ENCODE assay signal across 27 cellular contexts in the genomic region with DNA sequence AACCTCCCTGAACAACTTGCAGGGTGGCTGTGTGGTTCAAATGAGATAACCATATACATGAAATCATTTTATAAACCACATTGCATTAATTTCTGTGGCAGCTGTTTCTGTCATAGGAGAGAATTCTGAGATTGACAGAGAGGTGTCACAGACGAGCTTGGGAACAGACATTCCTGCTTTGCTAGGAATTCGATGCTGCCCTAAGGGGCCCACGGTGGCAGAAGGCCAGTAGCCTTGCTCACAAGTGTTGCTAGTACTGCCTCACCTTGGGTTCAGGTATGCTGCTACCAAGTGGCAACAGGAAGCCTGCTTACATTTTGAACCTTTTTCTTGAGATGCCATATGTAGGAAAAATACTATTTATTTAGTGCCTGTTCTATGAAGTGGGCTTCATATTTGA. TPM values are rescaled to one million over a fixed set of nuclear protein-coding genes. Genes with fewer than 3 reads are reported as not detected.
"Had no signal": no experiment of that assay in that cellular context is flagged by ENCODE, and none has a peak within 500 bp of the region (broad histone marks: within the 10 kb centered on the region; RNA-seq: fewer than 3 reads in every experiment).

No MANE protein-coding gene starts in this region.

- H3K4me3 ChIP-seq: heart right ventricle, hepatocyte, left lung, lung, mucosa of descending colon, ovary, right atrium auricular region, right lobe of liver, skin epidermis, stomach, testis, thyroid gland, transverse colon, upper lobe of right lung had no signal

- H3K4me1 ChIP-seq: left lung, right atrium auricular region, right lobe of liver, testis, thyroid gland, transverse colon, upper lobe of right lung had no signal

- H3K36me3 Mint-ChIP-seq: naive thymus-derived CD4-positive, alpha-beta T cell; natural killer cell treated with Interleukin-12 subunit alpha and Interleukin-12 subunit beta and Interleukin-15 and Interleukin-18, amount 100 ng/mL, for 72 hours; stimulated activated naive B cell treated with anti-CD40 and anti-IgM and Interleukin-4, amounts not matched to agents 10 μg/mL and 1 μg/mL and 100 μg/mL, for 72 hours had no signal

- H3K27ac ChIP-seq: heart right ventricle, hepatocyte, left lung, ovary, right atrium auricular region, right lobe of liver, skin epidermis, stomach, testis, thyroid gland, transverse colon, upper lobe of right lung had no signal

- DNase-seq: heart right ventricle; left colon; left lung; midbrain; mucosa of descending colon; naive thymus-derived CD4-positive, alpha-beta T cell; ovary; right lobe of liver; stimulated activated CD4-positive, alpha-beta T cell treated with anti-CD3 and anti-CD28 coated beads, Interleukin-12 subunit alpha, Interleukin-12 subunit beta, amount 100 ng/mL, for 4 hours; stimulated activated CD4-positive, alpha-beta T cell treated with anti-CD3 and anti-CD28 coated beads, Interleukin-15, amount 100 ng/mL, for 24 hours; stimulated activated CD4-positive, alpha-beta T cell treated with anti-CD3 and anti-CD28 coated beads, Interleukin-2, amount 100 ng/mL, for 24 hours; stimulated activated CD4-positive, alpha-beta T cell treated with anti-CD3 and anti-CD28 coated beads, Interleukin-4, amount 100 ng/mL, for 1 hour; stimulated activated naive B cell treated with anti-CD40 and anti-IgM and Interleukin-4, amounts not matched to agents 10 μg/mL and 1 μg/mL and 100 μg/mL, for 72 hours; stimulated activated naive CD8-positive, alpha-beta T cell treated with anti-CD3 and anti-CD28 coated beads, Interleukin-15, Interleukin-2, amounts not matched to agents 100 U/mL and 50 U/mL, for 24 hours; stomach; testis; thyroid gland; transverse colon; upper lobe of right lung had no signal

- H3K27ac Mint-ChIP-seq: naive thymus-derived CD4-positive, alpha-beta T cell; natural killer cell treated with Interleukin-12 subunit alpha and Interleukin-12 subunit beta and Interleukin-15 and Interleukin-18, amount 100 ng/mL, for 72 hours; progenitor cell of endocrine pancreas; stimulated activated naive B cell treated with anti-CD40 and anti-IgM and Interleukin-4, amounts not matched to agents 10 μg/mL and 1 μg/mL and 100 μg/mL, for 72 hours had no signal

- H3K79me2 ChIP-seq: hepatocyte had no signal

- H3K27me3 ChIP-seq: hepatocyte, left lung, ovary, right atrium auricular region, right lobe of liver, stomach, testis, thyroid gland, transverse colon, upper lobe of right lung had no signal

- H3K9me3 Mint-ChIP-seq: natural killer cell treated with Interleukin-12 subunit alpha and Interleukin-12 subunit beta and Interleukin-15 and Interleukin-18, amount 100 ng/mL, for 72 hours; stimulated activated naive B cell treated with anti-CD40 and anti-IgM and Interleukin-4, amounts not matched to agents 10 μg/mL and 1 μg/mL and 100 μg/mL, for 72 hours had no signal

- H3K4me3 Mint-ChIP-seq: naive thymus-derived CD4-positive, alpha-beta T cell; natural killer cell treated with Interleukin-12 subunit alpha and Interleukin-12 subunit beta and Interleukin-15 and Interleukin-18, amount 100 ng/mL, for 72 hours; stimulated activated naive B cell treated with anti-CD40 and anti-IgM and Interleukin-4, amounts not matched to agents 10 μg/mL and 1 μg/mL and 100 μg/mL, for 72 hours had no signal

- H3K36me3 ChIP-seq: heart right ventricle, left lung, ovary, right atrium auricular region, right lobe of liver, stomach, thyroid gland, transverse colon, upper lobe of right lung had no signal

- H3K4me2 ChIP-seq: hepatocyte had no signal

RNA-seq across cellular contexts. Expression of gene KCNA10, which starts 13.4 kb away (rescaled TPM):
- polyA plus RNA-seq: heart right ventricle; hepatocyte; liver; lung; naive thymus-derived CD4-positive, alpha-beta T cell; neural cell; ovary had no signal

RNA-seq across cellular contexts. Expression of gene PROK1, which starts 54.6 kb away (rescaled TPM):
- polyA plus RNA-seq: naive thymus-derived CD4-positive, alpha-beta T cell had no signal
